Comparison of ENCODE assay signal across 18 cellular contexts in the genomic region with DNA sequence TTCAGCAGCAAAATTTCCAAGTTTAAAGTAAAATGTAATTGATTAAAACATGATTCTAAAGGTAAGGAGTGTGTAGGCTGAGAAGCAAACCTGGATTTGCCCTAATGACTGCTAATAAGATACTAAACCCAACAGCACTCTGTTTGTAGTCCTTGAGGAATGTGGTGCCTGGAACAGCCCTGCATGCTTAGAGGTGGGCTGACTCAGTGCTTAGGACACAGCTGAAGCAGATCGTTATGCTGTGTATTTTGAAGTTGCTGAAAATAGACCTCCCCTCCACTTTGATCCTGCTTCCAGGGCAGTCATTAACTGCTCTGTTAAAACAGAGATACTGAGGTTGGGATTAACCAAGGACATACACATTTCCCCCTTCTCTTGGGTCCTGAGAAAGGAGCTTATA.
DNase-seq lines count a peak whose midpoint lies in the region; ATAC-seq and TF ChIP-seq lines count a peak whose summit lies in the region.
"Had no signal": no experiment of that assay in that cellular context is flagged by ENCODE, and none has a peak within 500 bp of the region (broad histone marks: within the 10 kb centered on the region; RNA-seq: fewer than 3 reads in every experiment).

No MANE protein-coding gene starts in this region.

- H4K20me1 ChIP-seq in GM23338 (replicated peaks; ENCODE audit: insufficient read depth) (no peaks in the 10 kb centered on the region), smooth muscle cell (ENCODE audit: low read depth) (no peaks in the 10 kb centered on the region)

- WGBS in smooth muscle cell (ENCODE audit: low lambda C conversion rate) = 0% methylated on average over 1 of the region's 1 CpG

- no peaks in the 10 kb centered on the region for H3K9me3 Mint-ChIP-seq in GM23338
- H3K9me3 Mint-ChIP-seq: CD14-positive monocyte had no signal

- no peaks in the 10 kb centered on the region for H3K4me1 ChIP-seq in GM23338 (ENCODE audit: insufficient read depth)
- H3K4me1 ChIP-seq in smooth muscle cell (ENCODE audit: low read depth) = peaks cover 17% of the 10 kb centered on the region
- H3K4me1 ChIP-seq: SJSA1 had no signal

- H3K4me3 ChIP-seq in GM23338 (no peak overlapping the region), smooth muscle cell (no peak overlapping the region)
- H3K4me3 ChIP-seq: SJSA1 had no signal

- H3K36me3 Mint-ChIP-seq in GM23338 (ENCODE audit: low read depth) = no peaks in the 10 kb centered on the region
- H3K36me3 Mint-ChIP-seq: CD14-positive monocyte, IgD-negative memory B cell had no signal

- ATAC-seq in GM23338 (peak; percentile 34; the same call in 1 of the 3 replicates), HG03521 (IDR thresholded peaks at IDR 0.05; ENCODE audit: unreplicated experiment) (no peak)

- H3K27ac ChIP-seq in GM23338 (ENCODE audit: low read depth) (no peak overlapping the region), smooth muscle cell (ENCODE audit: low read depth) (no peak overlapping the region)
- H3K27ac ChIP-seq: SJSA1 had no signal

- H3K4me2 ChIP-seq in GM23338 (no peak overlapping the region), smooth muscle cell (peak overlapping the region; percentile 41)

- no peak overlapping the region for H3K27ac Mint-ChIP-seq in GM23338
- H3K27ac Mint-ChIP-seq: CD14-positive monocyte, IgD-negative memory B cell had no signal

- H3K9ac ChIP-seq in smooth muscle cell (ENCODE audit: low read depth) = no peak overlapping the region

- DNase-seq in GM23338 (ENCODE audit: low spot score) (no peak), astrocyte of the hippocampus (ENCODE audit: low read depth, low spot score) (peak; percentile 45), kidney glomerular epithelial cell (lab: John Stamatoyannopoulos, UW) (peak; percentile 76), smooth muscle cell (lab: John Stamatoyannopoulos, UW; ENCODE audit: unreplicated experiment) (no peak), HUDEP-2 (lab: John Stamatoyannopoulos, UW; ENCODE audit: unreplicated experiment in 76 of 76) (no peak), NCI-H2107 treated with DMSO at 0.1 percent for 48 hours (lab: John Stamatoyannopoulos, UW; ENCODE audit: unreplicated experiment) (no peak)
- DNase-seq: AML-193, COR-L47, GOT3, Kasumi-1, NCI-H187, NCI-H345, NCI-H748 treated with DMSO at 0.1 percent for 48 hours, OCI-M1 had no signal

- no peaks in the 10 kb centered on the region for H3K9me2 ChIP-seq in GM23338 (ENCODE audit: insufficient read depth)

- no peak overlapping the region for H3K4me3 Mint-ChIP-seq in GM23338
- H3K4me3 Mint-ChIP-seq: CD14-positive monocyte, IgD-negative memory B cell had no signal

- H3K27me3 ChIP-seq in GM23338 (ENCODE audit: insufficient read depth) (no peaks in the 10 kb centered on the region), smooth muscle cell (ENCODE audit: low read depth) (no peaks in the 10 kb centered on the region)
- H3K27me3 ChIP-seq: SJSA1 had no signal

- no peaks in the 10 kb centered on the region for H3K27me3 Mint-ChIP-seq in GM23338 (ENCODE audit: insufficient read depth, low read depth, poor library complexity)
- H3K27me3 Mint-ChIP-seq: IgD-negative memory B cell had no signal

- H3F3A ChIP-seq in GM23338 (replicated peaks; ENCODE audit: low read depth) (no peaks in the 10 kb centered on the region), smooth muscle cell (ENCODE audit: low read depth) (peaks cover 3% of the 10 kb centered on the region)

- H3K9me3 ChIP-seq in smooth muscle cell (replicated peaks; ENCODE audit: low read depth) = no peaks in the 10 kb centered on the region
- H3K9me3 ChIP-seq: SJSA1 had no signal

- H3K4me1 Mint-ChIP-seq in GM23338 = no peaks in the 10 kb centered on the region
- H3K4me1 Mint-ChIP-seq: CD14-positive monocyte, IgD-negative memory B cell had no signal

- H3K36me3 ChIP-seq in GM23338 (ENCODE audit: insufficient read depth) = no peaks in the 10 kb centered on the region
- no peaks in the 10 kb centered on the region for H3K36me3 ChIP-seq in smooth muscle cell (ENCODE audit: low read depth)
- H3K36me3 ChIP-seq: SJSA1 had no signal

- H3K79me2 ChIP-seq in GM23338 (replicated peaks; ENCODE audit: insufficient read depth) (no peaks in the 10 kb centered on the region), smooth muscle cell (ENCODE audit: low read depth) (no peaks in the 10 kb centered on the region)

- TF ChIP-seq CTCF in GM23338 (conservative IDR thresholded peaks at IDR 0.05; ENCODE audit: low read depth in 2 of 2) (no peak), smooth muscle cell (IDR thresholded peaks at IDR 0.05; ENCODE audit: borderline replicate concordance, insufficient read depth, poor library complexity, severe bottlenecking) (no peak)

- H2AFZ ChIP-seq in GM23338 = no peak overlapping the region
- H2AFZ ChIP-seq in smooth muscle cell (ENCODE audit: low read depth) = no peak overlapping the region

TF ChIP-seq in GM23338, 12 proteins besides CTCF, POLR2A, EP300 and RAD21 (continues in another document):
- TF ChIP-seq ZNF331 (CRISPR knock-in tag; IDR thresholded peaks at IDR 0.05; ENCODE audit: low read depth) (no peak), ZNF114 (CRISPR knock-in tag; IDR thresholded peaks at IDR 0.05) (no peak), POLR2AphosphoS5 (IDR thresholded peaks at IDR 0.05; ENCODE audit: low read depth) (no peak), CREB1 (CRISPR knock-in tag; IDR thresholded peaks at IDR 0.05; ENCODE audit: low read depth) (no peak), NANOG (IDR thresholded peaks at IDR 0.05; ENCODE audit: borderline replicate concordance) (no peak), JUNB (IDR thresholded peaks at IDR 0.05; ENCODE audit: unreplicated experiment) (no peak), EZH2phosphoT487 (IDR thresholded peaks at IDR 0.05; ENCODE audit: unreplicated experiment) (no peak)
- TF ChIP-seq, protein P1, sequence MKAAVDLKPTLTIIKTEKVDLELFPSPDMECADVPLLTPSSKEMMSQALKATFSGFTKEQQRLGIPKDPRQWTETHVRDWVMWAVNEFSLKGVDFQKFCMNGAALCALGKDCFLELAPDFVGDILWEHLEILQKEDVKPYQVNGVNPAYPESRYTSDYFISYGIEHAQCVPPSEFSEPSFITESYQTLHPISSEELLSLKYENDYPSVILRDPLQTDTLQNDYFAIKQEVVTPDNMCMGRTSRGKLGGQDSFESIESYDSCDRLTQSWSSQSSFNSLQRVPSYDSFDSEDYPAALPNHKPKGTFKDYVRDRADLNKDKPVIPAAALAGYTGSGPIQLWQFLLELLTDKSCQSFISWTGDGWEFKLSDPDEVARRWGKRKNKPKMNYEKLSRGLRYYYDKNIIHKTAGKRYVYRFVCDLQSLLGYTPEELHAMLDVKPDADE (IDR thresholded peaks at IDR 0.05) = no peak
- TF ChIP-seq, protein P2, sequence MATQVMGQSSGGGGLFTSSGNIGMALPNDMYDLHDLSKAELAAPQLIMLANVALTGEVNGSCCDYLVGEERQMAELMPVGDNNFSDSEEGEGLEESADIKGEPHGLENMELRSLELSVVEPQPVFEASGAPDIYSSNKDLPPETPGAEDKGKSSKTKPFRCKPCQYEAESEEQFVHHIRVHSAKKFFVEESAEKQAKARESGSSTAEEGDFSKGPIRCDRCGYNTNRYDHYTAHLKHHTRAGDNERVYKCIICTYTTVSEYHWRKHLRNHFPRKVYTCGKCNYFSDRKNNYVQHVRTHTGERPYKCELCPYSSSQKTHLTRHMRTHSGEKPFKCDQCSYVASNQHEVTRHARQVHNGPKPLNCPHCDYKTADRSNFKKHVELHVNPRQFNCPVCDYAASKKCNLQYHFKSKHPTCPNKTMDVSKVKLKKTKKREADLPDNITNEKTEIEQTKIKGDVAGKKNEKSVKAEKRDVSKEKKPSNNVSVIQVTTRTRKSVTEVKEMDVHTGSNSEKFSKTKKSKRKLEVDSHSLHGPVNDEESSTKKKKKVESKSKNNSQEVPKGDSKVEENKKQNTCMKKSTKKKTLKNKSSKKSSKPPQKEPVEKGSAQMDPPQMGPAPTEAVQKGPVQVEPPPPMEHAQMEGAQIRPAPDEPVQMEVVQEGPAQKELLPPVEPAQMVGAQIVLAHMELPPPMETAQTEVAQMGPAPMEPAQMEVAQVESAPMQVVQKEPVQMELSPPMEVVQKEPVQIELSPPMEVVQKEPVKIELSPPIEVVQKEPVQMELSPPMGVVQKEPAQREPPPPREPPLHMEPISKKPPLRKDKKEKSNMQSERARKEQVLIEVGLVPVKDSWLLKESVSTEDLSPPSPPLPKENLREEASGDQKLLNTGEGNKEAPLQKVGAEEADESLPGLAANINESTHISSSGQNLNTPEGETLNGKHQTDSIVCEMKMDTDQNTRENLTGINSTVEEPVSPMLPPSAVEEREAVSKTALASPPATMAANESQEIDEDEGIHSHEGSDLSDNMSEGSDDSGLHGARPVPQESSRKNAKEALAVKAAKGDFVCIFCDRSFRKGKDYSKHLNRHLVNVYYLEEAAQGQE (IDR thresholded peaks at IDR 0.05; ENCODE audit: unreplicated experiment) = no peak

Comparison
In these comparisons a context has a peak if more than half of its experiments do, and no peak if none do; other contexts are left out.
1. DNase-seq: peak in astrocyte of the hippocampus (single experiment) and kidney glomerular epithelial cell (single experiment); none in GM23338 (single experiment), smooth muscle cell (single experiment), HUDEP-2 (0 of 76) and NCI-H2107 treated with DMSO at 0.1 percent for 48 hours (single experiment).